1 cellular context compared by ENCODE assay signal in genomic region chr16:17836868-17837602, GRCh38.
TF ChIP-seq lines count a peak whose summit lies in the region.

No MANE protein-coding gene starts in this region.

TF ChIP-seq in IMR-90, 13 proteins besides CTCF, POLR2A, EP300 and RAD21 (continued from another document):
- TF ChIP-seq BHLHE40 (IDR thresholded peaks at IDR 0.05; ENCODE audit: low read depth, low read length) (no peak), MAFK (IDR thresholded peaks at IDR 0.05; ENCODE audit: low read depth, low read length) (no peak; the same call in 1 of the 2 replicates)
